1 cellular context compared by ENCODE assay signal in the genomic region with DNA sequence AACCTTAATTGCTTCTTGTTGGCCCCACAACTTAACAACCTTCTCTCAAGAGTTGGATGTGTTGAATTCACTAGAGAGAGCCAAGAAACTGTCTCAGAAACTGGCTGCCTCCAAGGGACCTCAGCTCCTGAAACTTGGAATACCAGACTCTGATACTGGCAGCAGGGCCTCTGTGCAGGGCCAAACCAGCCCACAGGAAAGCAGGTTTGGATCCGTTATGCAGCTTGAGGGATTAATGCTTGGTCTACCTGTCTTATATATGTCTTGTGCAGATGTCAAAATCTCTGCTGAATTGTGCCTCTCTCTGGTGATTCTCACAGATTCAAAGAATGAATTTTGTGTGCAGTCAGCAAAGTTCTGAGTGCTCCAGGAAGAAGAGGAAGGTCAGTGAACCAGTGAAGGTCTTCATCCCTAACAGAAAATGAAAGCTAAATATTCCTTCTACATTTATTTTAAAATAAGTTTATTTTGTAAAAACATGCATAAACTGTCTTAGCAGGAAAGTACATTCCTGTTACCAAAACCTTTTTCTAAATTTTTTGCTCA.
A peak's percentile ranks its signal among the peaks of the same experiment; 100 is the strongest.
TF ChIP-seq lines count a peak whose summit lies in the region.

No MANE protein-coding gene starts in this region.

TF ChIP-seq in IMR-90, 13 proteins besides CTCF, POLR2A, EP300 and RAD21:
- peak; percentile 37 for TF ChIP-seq MAFK (IDR thresholded peaks at IDR 0.05; ENCODE audit: low read depth, low read length)
- TF ChIP-seq CEBPB (IDR thresholded peaks at IDR 0.05; ENCODE audit: low read depth, low read length): no peak
- TF ChIP-seq CHD1 (IDR thresholded peaks at IDR 0.05; ENCODE audit: low read depth, low read length): no peak
- TF ChIP-seq SMC3 (IDR thresholded peaks at IDR 0.05; ENCODE audit: low read depth, low read length): no peak
